Comparison of ENCODE assay signal across 8 cellular contexts in the genomic region with DNA sequence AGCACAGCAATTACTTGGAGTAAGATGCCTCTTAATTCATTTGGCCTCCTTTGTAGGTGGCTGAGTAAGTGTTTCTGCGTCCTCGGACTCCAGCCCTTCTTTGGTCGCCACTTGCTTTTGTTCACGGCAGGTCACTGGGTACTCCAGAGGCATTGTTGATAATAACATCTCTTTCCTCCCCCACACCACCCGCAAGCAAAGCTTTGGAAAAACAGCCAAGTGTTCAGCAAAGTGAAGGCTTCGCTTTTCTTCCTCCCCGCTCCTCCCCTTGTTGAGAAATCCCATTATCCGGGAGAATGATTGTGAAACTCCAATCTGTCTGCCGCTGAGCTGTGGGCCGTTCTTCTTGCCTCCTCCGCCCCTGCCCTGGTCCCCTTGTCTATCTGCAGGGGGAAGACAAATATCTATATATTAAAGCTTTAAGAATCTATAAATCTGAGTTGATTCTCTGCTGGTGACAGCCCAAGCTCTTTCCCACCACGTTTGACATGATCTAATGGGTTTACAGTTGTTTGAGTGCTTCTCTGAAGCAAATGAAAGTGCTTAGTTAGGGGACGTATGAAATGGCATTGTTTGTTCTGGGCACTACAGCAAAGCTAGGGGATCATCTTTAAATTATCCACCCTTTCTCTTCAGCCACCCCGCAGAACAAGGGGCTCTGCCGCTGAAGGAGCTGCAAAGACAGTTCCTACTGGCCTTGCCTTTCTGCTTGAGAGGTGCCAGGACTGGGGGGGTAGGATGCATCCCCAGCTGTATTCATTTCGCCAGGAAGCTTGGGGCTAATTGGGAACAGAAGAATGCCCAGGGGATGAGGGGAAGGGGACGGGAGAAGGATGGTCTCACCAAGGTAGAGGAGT.
DNase-seq lines count a peak whose midpoint lies in the region; ATAC-seq and TF ChIP-seq lines count a peak whose summit lies in the region.

No MANE protein-coding gene starts in this region.

- DNase-seq in LHCN-M2 (ENCODE audit: low read depth) (peak; percentile 79), astrocyte of the spinal cord (ENCODE audit: low read depth, low spot score) (peak; percentile 71), right lobe of liver (no peak), ureter (ENCODE audit: low spot score) (peak; percentile 54), foreskin melanocyte (no peak), GM13977 (ENCODE audit: low spot score) (no peak), HK-2 (ENCODE audit: unreplicated experiment) (no peak)

- no peaks in the 10 kb centered on the region for H3K79me2 ChIP-seq in ACC112 (ENCODE audit: control insufficient read depth, insufficient read depth, low read length, unreplicated experiment)

- ATAC-seq in right lobe of liver: peak; percentile 72 to 92 (median 90)

- TF ChIP-seq POLR2A in right lobe of liver (IDR thresholded peaks at IDR 0.05): no peak

- 35% methylated on average over 16 of the region's 17 CpGs for WGBS in right lobe of liver (ENCODE audit: insufficient coverage, low coverage, low lambda C conversion rate, missing lambda C conversion rate)

- H3K27me3 ChIP-seq in ACC112 (ENCODE audit: insufficient read depth, low read length) (no peaks in the 10 kb centered on the region), right lobe of liver (no peaks in the 10 kb centered on the region)

- no peak for TF ChIP-seq CTCF in astrocyte of the spinal cord (IDR thresholded peaks at IDR 0.05; ENCODE audit: low read depth, low read length)
- no peak for TF ChIP-seq CTCF in right lobe of liver (IDR thresholded peaks at IDR 0.05)
- TF ChIP-seq CTCF in GM13977 (IDR thresholded peaks at IDR 0.05; ENCODE audit: extremely low read depth, insufficient read depth, missing control alignments): no peak

- peak overlapping the region; percentile 82 for H2AFZ ChIP-seq in ACC112 (ENCODE audit: low read length, unreplicated experiment)

- in situ Hi-C loops in astrocyte of the spinal cord (cut with HindIII; ENCODE audit: low sequenced_read_pairs) (no loop called here), GM13977 (cut with MboI; ENCODE audit: low pct_unique_long_range_greater_than_20kb, low sequenced_read_pairs, unreplicated experiment) (no loop called here)

- H3K27ac ChIP-seq in ACC112 (ENCODE audit: low read depth, low read length) (peak overlapping the region; percentile 37), right lobe of liver (no peak overlapping the region)

- intact Hi-C loops in right lobe of liver (cut with DNase I): no loop called here

- H3K4me1 ChIP-seq in ACC112 (ENCODE audit: control insufficient read depth, insufficient read depth, low read length, unreplicated experiment): peaks cover 7% of the 10 kb centered on the region
- peaks cover 0 to 10% (median 0%) of the 10 kb centered on the region in 4 donors for H3K4me1 ChIP-seq in right lobe of liver

- H3K36me3 ChIP-seq in ACC112 (ENCODE audit: insufficient read depth, low read length) (no peaks in the 10 kb centered on the region), right lobe of liver (no peaks in the 10 kb centered on the region)

- no peaks in the 10 kb centered on the region for H3K9me3 ChIP-seq in right lobe of liver

- H3K4me3 ChIP-seq in ACC112 (ENCODE audit: low read depth, low read length) (peak overlapping the region; percentile 75), astrocyte of the spinal cord (ENCODE audit: low read depth, low read length) (peak overlapping the region; percentile 21), right lobe of liver (no peak overlapping the region)

Comparison
In these comparisons a context has a peak if more than half of its experiments do, and no peak if none do; other contexts are left out.
1. H3K4me3 ChIP-seq: peak in ACC112 (single experiment) and astrocyte of the spinal cord (single experiment); none in right lobe of liver (0 of 3).
2. DNase-seq: peak in LHCN-M2 (single experiment), astrocyte of the spinal cord (single experiment) and ureter (single experiment); none in right lobe of liver (0 of 3), foreskin melanocyte (single experiment), GM13977 (single experiment) and HK-2 (single experiment).